In the genomic region with DNA sequence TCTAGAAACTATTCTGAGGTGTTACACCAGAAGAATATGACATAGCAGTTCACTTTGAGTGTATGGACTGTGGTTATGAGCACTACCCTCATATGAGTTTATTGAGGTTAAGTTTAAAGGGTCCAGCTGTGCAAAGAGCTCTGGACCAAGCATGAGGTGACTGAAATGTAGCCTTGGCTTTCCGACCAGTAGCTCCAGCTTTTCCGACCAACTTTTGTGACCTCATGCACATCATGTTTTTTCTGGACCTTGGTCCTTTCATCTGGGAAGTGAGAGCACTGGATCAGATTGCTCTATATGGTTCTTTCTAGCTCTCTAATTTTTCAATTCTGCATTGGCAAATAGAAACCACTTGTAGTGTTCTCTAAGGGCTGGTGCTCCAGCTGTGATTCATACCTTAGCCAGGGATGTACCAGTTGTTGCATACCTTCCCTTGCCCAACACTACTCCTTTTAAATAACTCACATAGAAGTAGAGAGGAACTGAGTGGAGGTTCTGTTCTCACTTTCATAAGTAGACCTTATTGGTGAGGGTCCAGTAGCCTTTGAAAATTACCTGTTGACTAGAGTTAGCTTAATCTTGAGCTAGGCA, we compare ENCODE assay signal across 19 cellular contexts. TPM values are rescaled to one million over a fixed set of nuclear protein-coding genes. Genes with fewer than 3 reads are reported as not detected.
A peak's percentile ranks its signal among the peaks of the same experiment; 100 is the strongest.
DNase-seq lines count a peak whose midpoint lies in the region; ATAC-seq and TF ChIP-seq lines count a peak whose summit lies in the region.
"Had no signal": no experiment of that assay in that cellular context is flagged by ENCODE, and none has a peak within 500 bp of the region (broad histone marks: within the 10 kb centered on the region; RNA-seq: fewer than 3 reads in every experiment).

No MANE protein-coding gene starts in this region.

- no peak overlapping the region for H3K27ac Mint-ChIP-seq in CD8-positive, alpha-beta T cell

- no peak for TF ChIP-seq CTCF in SK-N-SH (IDR thresholded peaks at IDR 0.05)
- no peak for TF ChIP-seq CTCF in ascending aorta (IDR thresholded peaks at IDR 0.05)
- no peak for TF ChIP-seq CTCF in right lobe of liver (IDR thresholded peaks at IDR 0.05)
- no peak for TF ChIP-seq CTCF in tibial artery (IDR thresholded peaks at IDR 0.05)
- no peak for TF ChIP-seq CTCF in CD8-positive, alpha-beta T cell (IDR thresholded peaks at IDR 0.05)

- H3K9me3 ChIP-seq in SK-N-SH: no peaks in the 10 kb centered on the region
- no peaks in the 10 kb centered on the region for H3K9me3 ChIP-seq in ascending aorta
- no peaks in the 10 kb centered on the region for H3K9me3 ChIP-seq in right lobe of liver
- no peaks in the 10 kb centered on the region for H3K9me3 ChIP-seq in tibial artery
- no peaks in the 10 kb centered on the region for H3K9me3 ChIP-seq in CD8-positive, alpha-beta T cell (ENCODE audit: low read length)
- H3K9me3 ChIP-seq: BLaER1 treated with 17β-estradiol and CSF1 and Interleukin-3, amounts not matched to agents 10 nM and 100 nM had no signal

- H2AFZ ChIP-seq in SK-N-SH (ENCODE audit: low read depth): no peak overlapping the region
- H2AFZ ChIP-seq: PC-9 had no signal

- H3K9ac ChIP-seq in SK-N-SH: no peak overlapping the region
- H3K9ac ChIP-seq: BLaER1 treated with 17β-estradiol and CSF1 and Interleukin-3, amounts not matched to agents 10 nM and 100 nM had no signal

- H3K79me2 ChIP-seq in SK-N-SH (ENCODE audit: insufficient read depth): no peaks in the 10 kb centered on the region

- H3K9me2 ChIP-seq in SK-N-SH: no peaks in the 10 kb centered on the region

- H3K27ac ChIP-seq in SK-N-SH (ENCODE audit: low read depth in 2 of 2, low read length in 1 of 2) (peak overlapping the region in 1 of 2 experiments; percentile 50; a peak in 2 of 4 replicates), ascending aorta (peak overlapping the region; percentile 60 to 66), right lobe of liver (peak overlapping the region; percentile 13 to 90 (median 76)), tibial artery (peak overlapping the region; percentile 64 to 65)
- no peak overlapping the region for H3K27ac ChIP-seq in CD8-positive, alpha-beta T cell (ENCODE audit: low read depth, low read length)
- H3K27ac ChIP-seq: BLaER1 treated with 17β-estradiol and CSF1 and Interleukin-3, amounts not matched to agents 10 nM and 100 nM; PC-9 had no signal

- ATAC-seq in SK-N-SH treated with all-trans-retinoic acid at 6 μM for 48 hours: no peak
- ATAC-seq in right lobe of liver: peak; percentile 56 to 67 (median 63)
- ATAC-seq in GM21717 (IDR thresholded peaks at IDR 0.05; ENCODE audit: unreplicated experiment): no peak
- no peak for ATAC-seq in CD8-positive, alpha-beta T cell

- H3K27me3 Mint-ChIP-seq in CD8-positive, alpha-beta T cell (ENCODE audit: low read depth): peaks cover 9% of the 10 kb centered on the region

- 23% methylated on average over 2 of the region's 2 CpGs for WGBS in SK-N-SH (ENCODE audit: low lambda C conversion rate)
- 35% methylated on average over 2 of the region's 2 CpGs for WGBS in right lobe of liver (ENCODE audit: insufficient coverage, low coverage, low lambda C conversion rate, missing lambda C conversion rate)

- no peak for TF ChIP-seq RAD21 in SK-N-SH (IDR thresholded peaks at IDR 0.05; ENCODE audit: low read length)

- no peaks in the 10 kb centered on the region for H3K4me1 Mint-ChIP-seq in CD8-positive, alpha-beta T cell (ENCODE audit: low read depth)

- H3K4me2 ChIP-seq in SK-N-SH: peak overlapping the region; percentile 42; the same call in 1 of the 2 replicates
- H3K4me2 ChIP-seq: BLaER1 treated with 17β-estradiol and CSF1 and Interleukin-3, amounts not matched to agents 10 nM and 100 nM; PC-9 had no signal

- H3K36me3 ChIP-seq in SK-N-SH (replicated peaks in 1 of 2; ENCODE audit: control insufficient read depth in 1 of 2, insufficient read depth in 2 of 2, low read length in 1 of 2) (no peaks in the 10 kb centered on the region), ascending aorta (no peaks in the 10 kb centered on the region), right lobe of liver (no peaks in the 10 kb centered on the region), tibial artery (no peaks in the 10 kb centered on the region)
- no peaks in the 10 kb centered on the region for H3K36me3 ChIP-seq in CD8-positive, alpha-beta T cell (ENCODE audit: insufficient read depth, low read length)
- H3K36me3 ChIP-seq: BLaER1 treated with 17β-estradiol and CSF1 and Interleukin-3, amounts not matched to agents 10 nM and 100 nM had no signal

- DNase-seq in SK-N-SH (no peak), ascending aorta (ENCODE audit: low spot score in 2 of 2) (no peak), right lobe of liver (no peak), tibial artery (no peak)
- no peak for DNase-seq in activated CD4-positive, alpha-beta T cell treated with anti-CD3 and anti-CD28 coated beads for 48 hours
- DNase-seq in CD8-positive, alpha-beta T cell: no peak
- DNase-seq: 8988T, GDM1, GOT3, KG1, NCI-H1048, NCI-H146, NCI-H2081, NCI-H774, PC-9 had no signal

- TF ChIP-seq POLR2A in right lobe of liver (IDR thresholded peaks at IDR 0.05): no peak

- H3K9me3 Mint-ChIP-seq in CD8-positive, alpha-beta T cell: no peaks in the 10 kb centered on the region

- H3K4me3 ChIP-seq in SK-N-SH (ENCODE audit: low read depth in 2 of 2, low read length in 1 of 2) (no peak overlapping the region), ascending aorta (peak overlapping the region in 1 of 2 donors; percentile 20), right lobe of liver (no peak overlapping the region), tibial artery (no peak overlapping the region)
- no peak overlapping the region for H3K4me3 ChIP-seq in CD8-positive, alpha-beta T cell (ENCODE audit: low read depth, low read length)
- H3K4me3 ChIP-seq: BLaER1 treated with 17β-estradiol and CSF1 and Interleukin-3, amounts not matched to agents 10 nM and 100 nM; PC-9 had no signal

- no peaks in the 10 kb centered on the region for H3K36me3 Mint-ChIP-seq in CD8-positive, alpha-beta T cell

- CTCF ChIA-PET in SK-N-SH (lab: Yijun Ruan, JAX): interaction anchor here (0.9 to 1.2 kb wide), 3 partner anchors 17 to 164 kb away, joined by 3 read pairs; no protein-coding TSS in a partner anchor
- CTCF ChIA-PET in CD8-positive, alpha-beta T cell (lab: Charles Lee): interaction anchor here (1.4 to 1.8 kb wide), 2 partner anchors 20 to 21 kb away, joined by 4 to 5 read pairs; no protein-coding TSS in a partner anchor

- no peak overlapping the region for H3K4me3 Mint-ChIP-seq in CD8-positive, alpha-beta T cell

- H3K27me3 ChIP-seq in SK-N-SH (ENCODE audit: insufficient read depth): no peaks in the 10 kb centered on the region
- H3K27me3 ChIP-seq in ascending aorta: no peaks in the 10 kb centered on the region
- no peaks in the 10 kb centered on the region for H3K27me3 ChIP-seq in right lobe of liver
- no peaks in the 10 kb centered on the region for H3K27me3 ChIP-seq in tibial artery
- H3K27me3 ChIP-seq in CD8-positive, alpha-beta T cell (ENCODE audit: insufficient read depth, low read length): no peaks in the 10 kb centered on the region
- H3K27me3 ChIP-seq: BLaER1 treated with 17β-estradiol and CSF1 and Interleukin-3, amounts not matched to agents 10 nM and 100 nM had no signal

- H3K4me1 ChIP-seq in SK-N-SH (ENCODE audit: control insufficient read depth in 1 of 2, insufficient read depth in 2 of 2, low read depth in 1 of 2, low read length in 1 of 2) (peaks cover 0 to 5% of the 10 kb centered on the region in 2 experiments; a peak in 1 of 4 replicates), ascending aorta (peaks cover 0 to 4% of the 10 kb centered on the region in 2 donors), right lobe of liver (peaks cover 0 to 54% (median 13%) of the 10 kb centered on the region in 4 donors), tibial artery (peaks cover 0 to 28% (median 10%) of the 10 kb centered on the region in 4 donors)
- no peaks in the 10 kb centered on the region for H3K4me1 ChIP-seq in CD8-positive, alpha-beta T cell (ENCODE audit: insufficient read depth, low read length)
- H3K4me1 ChIP-seq: BLaER1 treated with 17β-estradiol and CSF1 and Interleukin-3, amounts not matched to agents 10 nM and 100 nM had no signal

- TF ChIP-seq EP300 in SK-N-SH (IDR thresholded peaks at IDR 0.05; ENCODE audit: borderline replicate concordance in 1 of 2, low read depth in 1 of 2, low read length in 1 of 2): no peak

- POLR2A ChIA-PET in SK-N-SH (lab: Yijun Ruan, JAX): no interaction called here
- POLR2A ChIA-PET in CD8-positive, alpha-beta T cell (lab: Charles Lee): no interaction called here

- H3F3A ChIP-seq in SK-N-SH (replicated peaks; ENCODE audit: insufficient read depth): peaks cover 12% of the 10 kb centered on the region

- no peaks in the 10 kb centered on the region for H4K20me1 ChIP-seq in SK-N-SH (ENCODE audit: insufficient read depth)
- H4K20me1 ChIP-seq: BLaER1 treated with 17β-estradiol and CSF1 and Interleukin-3, amounts not matched to agents 10 nM and 100 nM had no signal

- intact Hi-C loops in ascending aorta (cut with DNase I): loop anchor here (5.0 kb wide), 1 partner anchor 36 kb away; no protein-coding TSS in a partner anchor
- intact Hi-C loops in right lobe of liver (cut with DNase I): no loop called here
- intact Hi-C loops in tibial artery (cut with DNase I; ENCODE audit: low total_unique reads): no loop called here
- intact Hi-C loops in CD8-positive, alpha-beta T cell (cut with DNase I, micrococcal nuclease): no loop called here

TF ChIP-seq in SK-N-SH, 30 proteins besides CTCF, POLR2A, EP300 and RAD21:
- TF ChIP-seq CHD2 (IDR thresholded peaks at IDR 0.05; ENCODE audit: low read length, partially characterized antibody): no peak

TF ChIP-seq in SK-N-SH treated with all-trans-retinoic acid at 6 μM for 48 hours, 23 proteins besides CTCF, POLR2A, EP300 and RAD21 (continues in another document):
- TF ChIP-seq ZNF565 (CRISPR knock-in tag; conservative IDR thresholded peaks at IDR 0.05; ENCODE audit: low read depth) (no peak), ESRRG (CRISPR knock-in tag; IDR thresholded peaks at IDR 0.05) (no peak), ZNF8 (CRISPR knock-in tag; IDR thresholded peaks at IDR 0.05) (no peak), ISL1 (CRISPR knock-in tag; IDR thresholded peaks at IDR 0.05) (no peak)
- TF ChIP-seq, protein P1, sequence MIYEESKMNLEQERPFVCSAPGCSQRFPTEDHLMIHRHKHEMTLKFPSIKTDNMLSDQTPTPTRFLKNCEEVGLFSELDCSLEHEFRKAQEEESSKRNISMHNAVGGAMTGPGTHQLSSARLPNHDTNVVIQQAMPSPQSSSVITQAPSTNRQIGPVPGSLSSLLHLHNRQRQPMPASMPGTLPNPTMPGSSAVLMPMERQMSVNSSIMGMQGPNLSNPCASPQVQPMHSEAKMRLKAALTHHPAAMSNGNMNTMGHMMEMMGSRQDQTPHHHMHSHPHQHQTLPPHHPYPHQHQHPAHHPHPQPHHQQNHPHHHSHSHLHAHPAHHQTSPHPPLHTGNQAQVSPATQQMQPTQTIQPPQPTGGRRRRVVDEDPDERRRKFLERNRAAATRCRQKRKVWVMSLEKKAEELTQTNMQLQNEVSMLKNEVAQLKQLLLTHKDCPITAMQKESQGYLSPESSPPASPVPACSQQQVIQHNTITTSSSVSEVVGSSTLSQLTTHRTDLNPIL (CRISPR knock-in tag; IDR thresholded peaks at IDR 0.05; ENCODE audit: low read depth): no peak

RNA-seq across cellular contexts. Expression of a gene that starts 16.6 kb away (rescaled TPM):
- polyA plus RNA-seq in SK-N-SH (2012; rRNA removed): 0.07 and 0.29 TPM in 2 replicates
- under 0.01 and 0.01 TPM in 2 replicates for polyA plus RNA-seq in SK-N-SH (2012; cell fraction: cytosol; rRNA removed)
- 0.05 TPM in 1 of 2 replicates, not detected in the other for polyA plus RNA-seq in SK-N-SH (2012; cell fraction: nucleus; rRNA removed)
- total RNA-seq in ascending aorta (73.5 TPM), right lobe of liver (100 to 1,000 TPM in 2 of 6 experiments, 10 to 100 TPM in 4; 18.9 to 115 (median 59.2) TPM)
- total RNA-seq in CD8-positive, alpha-beta T cell: not detected
- total RNA-seq: NCI-H460, PC-9 had no signal

Comparison
In these comparisons a context has a peak if more than half of its experiments do, and no peak if none do; other contexts are left out.
1. ATAC-seq: peak in right lobe of liver (4 of 4); none in SK-N-SH treated with all-trans-retinoic acid at 6 μM for 48 hours (single experiment), GM21717 (single experiment) and CD8-positive, alpha-beta T cell (single experiment).
2. RNA of a gene that starts 16.6 kb away (total RNA-seq): 73.5 TPM in ascending aorta (single experiment) and 18.9 to 115 TPM in right lobe of liver; not detected in CD8-positive, alpha-beta T cell; every median in the first group is over 10 times any median in the second.